Comparison of ENCODE assay signal across 13 cellular contexts in genomic region chr1:198185759-198186158, GRCh38. TPM values are rescaled to one million over a fixed set of nuclear protein-coding genes. Genes with fewer than 3 reads are reported as not detected.
DNase-seq lines count a peak whose midpoint lies in the region; ATAC-seq and TF ChIP-seq lines count a peak whose summit lies in the region.
"Had no signal": no experiment of that assay in that cellular context is flagged by ENCODE, and none has a peak within 500 bp of the region (broad histone marks: within the 10 kb centered on the region; RNA-seq: fewer than 3 reads in every experiment).

No MANE protein-coding gene starts in this region.

- intact Hi-C loops in CD8-positive, alpha-beta T cell (cut with DNase I, micrococcal nuclease) = loop anchor here in 1 of 2 experiments (2.0 to 10.0 kb wide), 2 partner anchors 13 to 339 kb away; no protein-coding TSS in a partner anchor
- intact Hi-C loops in activated CD8-positive, alpha-beta T cell treated with anti-CD3 and anti-CD28 coated beads for 36 hours (cut with micrococcal nuclease) = no loop called here

- peaks cover 71% of the 10 kb centered on the region for H3K4me1 ChIP-seq in CD8-positive, alpha-beta T cell (ENCODE audit: insufficient read depth, low read length)
- peaks cover 44% of the 10 kb centered on the region for H3K4me1 ChIP-seq in effector memory CD4-positive, alpha-beta T cell (ENCODE audit: control insufficient read depth, insufficient read depth, low read length, poor library complexity, severe bottlenecking)
- H3K4me1 ChIP-seq: parathyroid adenoma, testis had no signal

- peak overlapping the region; percentile 62 for H3K27ac Mint-ChIP-seq in CD8-positive, alpha-beta T cell
- H3K27ac Mint-ChIP-seq in activated CD8-positive, alpha-beta T cell treated with anti-CD3 and anti-CD28 coated beads for 36 hours = peak overlapping the region; percentile 88

- CTCF ChIA-PET in CD8-positive, alpha-beta T cell (lab: Charles Lee) = no interaction called here
- CTCF ChIA-PET in activated CD8-positive, alpha-beta T cell treated with anti-CD3 and anti-CD28 coated beads for 36 hours (lab: Charles Lee) = interaction anchor here (0.9 to 3.8 kb wide), 7 partner anchors 11 to 280 kb away, joined by 3 to 10 read pairs (median 3); partner anchors contain the start of gene NEK7

- peak overlapping the region; percentile 39 for H3K4me3 Mint-ChIP-seq in CD8-positive, alpha-beta T cell
- peak overlapping the region; percentile 65 for H3K4me3 Mint-ChIP-seq in activated CD8-positive, alpha-beta T cell treated with anti-CD3 and anti-CD28 coated beads for 36 hours

- H3K27me3 Mint-ChIP-seq in CD8-positive, alpha-beta T cell (ENCODE audit: low read depth) = no peaks in the 10 kb centered on the region
- H3K27me3 Mint-ChIP-seq in activated CD8-positive, alpha-beta T cell treated with anti-CD3 and anti-CD28 coated beads for 36 hours = no peaks in the 10 kb centered on the region

- no peak for TF ChIP-seq CTCF in CD8-positive, alpha-beta T cell (IDR thresholded peaks at IDR 0.05)
- no peak for TF ChIP-seq CTCF in activated CD8-positive, alpha-beta T cell treated with anti-CD3 and anti-CD28 coated beads for 36 hours (IDR thresholded peaks at IDR 0.05)

- H3K36me3 ChIP-seq in CD8-positive, alpha-beta T cell (ENCODE audit: insufficient read depth, low read length) = no peaks in the 10 kb centered on the region
- no peaks in the 10 kb centered on the region for H3K36me3 ChIP-seq in effector memory CD4-positive, alpha-beta T cell (ENCODE audit: control insufficient read depth, insufficient read depth, low read length)

- H3K9me3 Mint-ChIP-seq in CD8-positive, alpha-beta T cell = no peaks in the 10 kb centered on the region
- no peaks in the 10 kb centered on the region for H3K9me3 Mint-ChIP-seq in activated CD8-positive, alpha-beta T cell treated with anti-CD3 and anti-CD28 coated beads for 36 hours

- DNase-seq in CD8-positive, alpha-beta T cell = no peak
- DNase-seq in activated CD8-positive, alpha-beta T cell treated with anti-CD3 and anti-CD28 coated beads for 36 hours = no peak
- no peak for DNase-seq in iPS-NIHi7 (ENCODE audit: extremely low spot score)
- DNase-seq in effector memory CD4-positive, alpha-beta T cell = no peak
- DNase-seq in stimulated activated CD4-positive, alpha-beta T cell treated with anti-CD3 and anti-CD28 coated beads, Interleukin-4, amount 100 ng/mL, for 24 hours = no peak
- DNase-seq: NCI-H510A treated with DMSO at 0.1 percent for 48 hours; stimulated activated CD4-positive, alpha-beta T cell treated with anti-CD3 and anti-CD28 coated beads, Interleukin-4, amount 100 ng/mL, for 1 hour; testis had no signal

- no peaks in the 10 kb centered on the region for H3K27me3 ChIP-seq in CD8-positive, alpha-beta T cell (ENCODE audit: insufficient read depth, low read length)
- no peaks in the 10 kb centered on the region for H3K27me3 ChIP-seq in effector memory CD4-positive, alpha-beta T cell (replicated peaks; ENCODE audit: control insufficient read depth, insufficient read depth, low read length, poor library complexity, severe bottlenecking)
- H3K27me3 ChIP-seq: testis had no signal

- no peak overlapping the region for H3K4me3 ChIP-seq in CD8-positive, alpha-beta T cell (ENCODE audit: low read depth, low read length)
- H3K4me3 ChIP-seq in effector memory CD4-positive, alpha-beta T cell (ENCODE audit: insufficient read depth, low read depth, low read length, poor library complexity, severe bottlenecking) = no peak overlapping the region
- H3K4me3 ChIP-seq: testis had no signal

- H3K36me3 Mint-ChIP-seq in CD8-positive, alpha-beta T cell = no peaks in the 10 kb centered on the region
- peaks cover 6% of the 10 kb centered on the region for H3K36me3 Mint-ChIP-seq in activated CD8-positive, alpha-beta T cell treated with anti-CD3 and anti-CD28 coated beads for 36 hours (ENCODE audit: low read depth)

- H3K9me3 ChIP-seq in CD8-positive, alpha-beta T cell (ENCODE audit: low read length) = no peaks in the 10 kb centered on the region
- H3K9me3 ChIP-seq in effector memory CD4-positive, alpha-beta T cell (ENCODE audit: control insufficient read depth, low read length) = no peaks in the 10 kb centered on the region
- H3K9me3 ChIP-seq: testis had no signal

- POLR2A ChIA-PET in CD8-positive, alpha-beta T cell (lab: Charles Lee) = interaction anchor here (0.9 to 1.0 kb wide), 2 partner anchors 14 to 18 kb away, joined by 3 to 4 read pairs; no protein-coding TSS in a partner anchor
- POLR2A ChIA-PET in activated CD8-positive, alpha-beta T cell treated with anti-CD3 and anti-CD28 coated beads for 36 hours (lab: Charles Lee) = interaction anchor here (1.4 kb wide), 2 partner anchors 12 to 22 kb away, joined by 4 to 5 read pairs; no protein-coding TSS in a partner anchor

- peaks cover 82% of the 10 kb centered on the region for H3K4me1 Mint-ChIP-seq in CD8-positive, alpha-beta T cell (ENCODE audit: low read depth)
- H3K4me1 Mint-ChIP-seq in activated CD8-positive, alpha-beta T cell treated with anti-CD3 and anti-CD28 coated beads for 36 hours (ENCODE audit: low read depth) = peaks cover 82% of the 10 kb centered on the region

- H3K27ac ChIP-seq in CD8-positive, alpha-beta T cell (ENCODE audit: low read depth, low read length) = no peak overlapping the region
- H3K27ac ChIP-seq in effector memory CD4-positive, alpha-beta T cell (ENCODE audit: insufficient read depth, low read length, poor library complexity, severe bottlenecking) = no peak overlapping the region
- H3K27ac ChIP-seq: C4-2B, parathyroid adenoma, testis had no signal

- no peak for ATAC-seq in CD8-positive, alpha-beta T cell
- ATAC-seq in GM18909 (IDR thresholded peaks at IDR 0.05; ENCODE audit: poor library complexity, unreplicated experiment) = peak; percentile 67
- peak; percentile 53 for ATAC-seq in HG02973 (IDR thresholded peaks at IDR 0.05; ENCODE audit: unreplicated experiment)
- peak; percentile 51 for ATAC-seq in activated CD8-positive, alpha-beta T cell treated with anti-CD3 and anti-CD28 coated beads for 36 hours
- ATAC-seq in HG03095 (IDR thresholded peaks at IDR 0.05; ENCODE audit: unreplicated experiment) = no peak

RNA-seq across cellular contexts. Expression of gene NEK7, which starts 29.0 kb away (rescaled TPM):
- 10 to 100 TPM; 12.1 to 16.1 TPM for total RNA-seq in CD8-positive, alpha-beta T cell
- total RNA-seq in activated CD8-positive, alpha-beta T cell treated with anti-CD3 and anti-CD28 coated beads for 36 hours = 10 to 100 TPM; 71.4 to 76.4 TPM

Comparison
In these comparisons a context has a peak if more than half of its experiments do, and no peak if none do; other contexts are left out.
1. ATAC-seq: peak in GM18909 (single experiment), HG02973 (single experiment) and activated CD8-positive, alpha-beta T cell treated with anti-CD3 and anti-CD28 coated beads for 36 hours (single experiment); none in CD8-positive, alpha-beta T cell (single experiment) and HG03095 (single experiment).
2. RNA of gene NEK7, which starts 29.0 kb away (total RNA-seq): 71.4 to 76.4 TPM in activated CD8-positive, alpha-beta T cell treated with anti-CD3 and anti-CD28 coated beads for 36 hours; 12.1 to 16.1 TPM in CD8-positive, alpha-beta T cell; every median in the first group is over 4 times any median in the second.